8 cellular contexts compared by ENCODE assay signal in genomic region chr1:65148548-65149390, GRCh38. TPM values are rescaled to one million over a fixed set of nuclear protein-coding genes. Genes with fewer than 3 reads are reported as not detected.
A peak's percentile ranks its signal among the peaks of the same experiment; 100 is the strongest.
DNase-seq lines count a peak whose midpoint lies in the region; ATAC-seq lines count a peak whose summit lies in the region.

No MANE protein-coding gene starts in this region.

- intact Hi-C loops in left colon (cut with DNase I, micrococcal nuclease), result no loop called here

- peak; percentile 46 for DNase-seq in GDM1 (lab: John Stamatoyannopoulos, UW)
- peak in 62 of 76 experiments; percentile 7 to 70 (median 35) for DNase-seq in HUDEP-2 (lab: John Stamatoyannopoulos, UW; ENCODE audit: unreplicated experiment in 76 of 76)
- DNase-seq in T1000 (lab: John Stamatoyannopoulos, UW), result peak; percentile 57
- DNase-seq in cerebellum (ENCODE audit: low spot score), result peak; percentile 28
- peak; percentile 48 to 57 for DNase-seq in left colon
- DNase-seq in stimulated activated CD4-positive, alpha-beta T cell treated with anti-CD3 and anti-CD28 coated beads, Interleukin-4, amount 100 ng/mL, for 24 hours, result peak; percentile 25
- DNase-seq in NK-92 (lab: John Stamatoyannopoulos, UW; ENCODE audit: unreplicated experiment), result no peak

- ATAC-seq in GM21526 (IDR thresholded peaks at IDR 0.05; ENCODE audit: low FRiP score, unreplicated experiment) (peak; percentile 59), left colon (peak; percentile 50)

RNA-seq across cellular contexts. Expression of gene AK4, which starts 0.8 kb away (rescaled TPM):
- total RNA-seq in cerebellum (13.3 TPM), left colon (10 to 100 TPM; 28.9 to 64.0 TPM)
